In the genomic region with DNA sequence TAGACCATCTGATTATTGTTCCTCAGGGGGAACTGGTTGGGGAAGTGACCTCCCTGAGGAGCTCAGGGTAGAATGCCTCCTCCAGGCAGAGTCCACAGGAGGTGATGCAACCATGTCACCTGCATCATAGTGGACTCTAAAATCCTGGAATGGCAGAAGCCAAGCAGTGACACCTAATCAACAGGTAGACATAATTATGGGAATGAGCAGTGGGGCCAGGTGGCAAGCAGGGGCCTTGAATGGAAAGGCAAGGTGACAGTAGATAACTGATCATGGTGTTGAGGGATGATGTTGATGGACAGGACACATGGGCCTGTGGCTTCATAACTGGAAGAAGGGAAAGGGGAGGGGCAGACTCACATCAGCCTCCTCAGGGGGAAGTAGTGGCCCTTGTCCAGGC, we compare ENCODE assay signal across 28 cellular contexts.
"Had no signal": no experiment of that assay in that cellular context is flagged by ENCODE, and none has a peak within 500 bp of the region (broad histone marks: within the 10 kb centered on the region; RNA-seq: fewer than 3 reads in every experiment).

No MANE protein-coding gene starts in this region.

- H3K4me3 Mint-ChIP-seq: naive thymus-derived CD4-positive, alpha-beta T cell; natural killer cell; nephron; neural progenitor cell; stimulated activated effector memory CD8-positive, alpha-beta T cell treated with anti-CD3 and anti-CD28 coated beads, Interleukin-12 subunit alpha, Interleukin-12 subunit beta, amount 100 ng/mL, for 72 hours; stimulated activated naive B cell treated with anti-CD40 and anti-IgM and Interleukin-4, amounts not matched to agents 10 μg/mL and 1 μg/mL and 100 μg/mL, for 72 hours; stimulated activated naive CD8-positive, alpha-beta T cell treated with anti-CD3 and anti-CD28 coated beads, Interleukin-15, Interleukin-2, amounts not matched to agents 100 ng/mL and 50 ng/mL, for 24 hours had no signal

- H2AFZ ChIP-seq: neural progenitor cell, parathyroid adenoma had no signal

- ATAC-seq: naive thymus-derived CD4-positive, alpha-beta T cell; natural killer cell; psoas muscle; right cardiac atrium; sciatic nerve; stimulated activated effector memory CD8-positive, alpha-beta T cell treated with anti-CD3 and anti-CD28 coated beads, Interleukin-12 subunit alpha, Interleukin-12 subunit beta, amount 100 ng/mL, for 72 hours; stimulated activated naive B cell treated with anti-CD40 and anti-IgM and Interleukin-4, amounts not matched to agents 10 μg/mL and 1 μg/mL and 100 μg/mL, for 72 hours; upper lobe of right lung had no signal

- H3K27ac Mint-ChIP-seq: naive thymus-derived CD4-positive, alpha-beta T cell; natural killer cell; nephron; progenitor cell of endocrine pancreas; stimulated activated effector memory CD8-positive, alpha-beta T cell treated with anti-CD3 and anti-CD28 coated beads, Interleukin-12 subunit alpha, Interleukin-12 subunit beta, amount 100 ng/mL, for 72 hours; stimulated activated naive B cell treated with anti-CD40 and anti-IgM and Interleukin-4, amounts not matched to agents 10 μg/mL and 1 μg/mL and 100 μg/mL, for 72 hours; stimulated activated naive CD8-positive, alpha-beta T cell treated with anti-CD3 and anti-CD28 coated beads, Interleukin-15, Interleukin-2, amounts not matched to agents 100 ng/mL and 50 ng/mL, for 24 hours had no signal

- H3K4me1 Mint-ChIP-seq: naive thymus-derived CD4-positive, alpha-beta T cell; natural killer cell; nephron; stimulated activated effector memory CD8-positive, alpha-beta T cell treated with anti-CD3 and anti-CD28 coated beads, Interleukin-12 subunit alpha, Interleukin-12 subunit beta, amount 100 ng/mL, for 72 hours; stimulated activated naive B cell treated with anti-CD40 and anti-IgM and Interleukin-4, amounts not matched to agents 10 μg/mL and 1 μg/mL and 100 μg/mL, for 72 hours had no signal

- DNase-seq: naive thymus-derived CD4-positive, alpha-beta T cell; natural killer cell; occipital lobe; ovary; posterior cingulate gyrus; psoas muscle; right cardiac atrium; stimulated activated CD4-positive, alpha-beta T cell treated with anti-CD3 and anti-CD28 coated beads, Interleukin-15, amount 100 ng/mL, for 24 hours; stimulated activated CD4-positive, alpha-beta T cell treated with anti-CD3 and anti-CD28 coated beads, Interleukin-2, amount 100 ng/mL, for 24 hours; stimulated activated CD4-positive, alpha-beta T cell treated with anti-CD3 and anti-CD28 coated beads, Interleukin-2, amount 100 ng/mL, for 48 hours; stimulated activated CD4-positive, alpha-beta T cell treated with anti-CD3 and anti-CD28 coated beads, Interleukin-4, amount 100 ng/mL, for 24 hours; stimulated activated naive B cell treated with anti-CD40 and anti-IgM and Interleukin-4, amounts not matched to agents 10 μg/mL and 1 μg/mL and 100 μg/mL, for 72 hours; stimulated activated naive CD4-positive, alpha-beta T cell treated with Interleukin-2 at 50 U/mL for 16 hours; stomach; thyroid gland; upper lobe of right lung; uterus had no signal

- H3K36me3 Mint-ChIP-seq: natural killer cell; neural progenitor cell; stimulated activated effector memory CD8-positive, alpha-beta T cell treated with anti-CD3 and anti-CD28 coated beads, Interleukin-12 subunit alpha, Interleukin-12 subunit beta, amount 100 ng/mL, for 72 hours; stimulated activated naive B cell treated with anti-CD40 and anti-IgM and Interleukin-4, amounts not matched to agents 10 μg/mL and 1 μg/mL and 100 μg/mL, for 72 hours had no signal

- H3K4me2 ChIP-seq: neural progenitor cell, smooth muscle cell had no signal

- H3K27ac ChIP-seq: neural progenitor cell, ovary, parathyroid adenoma, psoas muscle, skin epidermis, stomach, thoracic aorta, thyroid gland, tibial nerve, upper lobe of right lung, uterus had no signal

- H3K9me3 Mint-ChIP-seq: natural killer cell; nephron; neural progenitor cell; stimulated activated effector memory CD8-positive, alpha-beta T cell treated with anti-CD3 and anti-CD28 coated beads, Interleukin-12 subunit alpha, Interleukin-12 subunit beta, amount 100 ng/mL, for 72 hours; stimulated activated naive B cell treated with anti-CD40 and anti-IgM and Interleukin-4, amounts not matched to agents 10 μg/mL and 1 μg/mL and 100 μg/mL, for 72 hours; stimulated activated naive CD8-positive, alpha-beta T cell treated with anti-CD3 and anti-CD28 coated beads, Interleukin-15, Interleukin-2, amounts not matched to agents 100 ng/mL and 50 ng/mL, for 24 hours had no signal

- H3K36me3 ChIP-seq: neural progenitor cell, ovary, stomach, thoracic aorta, thyroid gland, tibial nerve, upper lobe of right lung, uterus had no signal

- H3K9me3 ChIP-seq: ovary, psoas muscle, stomach, thoracic aorta, thyroid gland, tibial nerve, upper lobe of right lung, uterus had no signal

- H3K4me1 ChIP-seq: neural progenitor cell, parathyroid adenoma, psoas muscle, tibial nerve, upper lobe of right lung, uterus had no signal

- H3K9ac ChIP-seq: neural progenitor cell, parathyroid adenoma had no signal

- H3K4me3 ChIP-seq: neural progenitor cell, ovary, psoas muscle, skin epidermis, smooth muscle cell, stomach, thoracic aorta, thyroid gland, tibial nerve, upper lobe of right lung, uterus had no signal

- H3K79me2 ChIP-seq: parathyroid adenoma had no signal

- H3K27me3 ChIP-seq: neural progenitor cell, ovary, thyroid gland, uterus had no signal
